Comparison of ENCODE assay signal across 9 cellular contexts in genomic region chr9:36092509-36093215, GRCh38. TPM values are rescaled to one million over a fixed set of nuclear protein-coding genes. Genes with fewer than 3 reads are reported as not detected.
DNase-seq lines count a peak whose midpoint lies in the region; ATAC-seq and TF ChIP-seq lines count a peak whose summit lies in the region.
"Had no signal": no experiment of that assay in that cellular context is flagged by ENCODE, and none has a peak within 500 bp of the region (broad histone marks: within the 10 kb centered on the region; RNA-seq: fewer than 3 reads in every experiment).

No MANE protein-coding gene starts in this region.

- 88 to 93% (median 91%) methylated on average over 9 of the region's 9 CpGs for WGBS in psoas muscle, 3 donors

- H3K27me3 ChIP-seq in psoas muscle (ENCODE audit: insufficient read depth in 3 of 3, low read length in 2 of 3) = no peaks in the 10 kb centered on the region

- no peaks in the 10 kb centered on the region for H3K36me3 ChIP-seq in psoas muscle (ENCODE audit: insufficient read depth in 1 of 2, low read depth in 1 of 2)

- H3K4me3 ChIP-seq in psoas muscle = no peak overlapping the region

- DNase-seq in activated CD4-positive, CD25-positive, alpha-beta regulatory T cell treated with anti-CD3 and anti-CD28 coated beads, Interleukin-2, amount 50 U/mL, for 16 hours (ENCODE audit: low read depth, low spot score) = peak; percentile 4
- DNase-seq in activated CD4-positive, CD25-positive, alpha-beta regulatory T cell (lab: John Stamatoyannopoulos, UW) = no peak
- peak; percentile 55 to 57 for DNase-seq in activated T-cell treated with anti-CD3 and anti-CD28 coated beads, Interleukin-2, amount 50 U/mL, for 48 hours
- no peak for DNase-seq in psoas muscle
- no peak for DNase-seq in NCI-H146 treated with DMSO at 0.1 percent for 48 hours (lab: John Stamatoyannopoulos, UW; ENCODE audit: unreplicated experiment)
- DNase-seq in NCI-H2029 (lab: John Stamatoyannopoulos, UW) = no peak
- no peak for DNase-seq in HuH-7.5 (ENCODE audit: low spot score)

- peaks cover 6% of the 10 kb centered on the region for H3K4me1 ChIP-seq in psoas muscle

- ATAC-seq in HG03521 (IDR thresholded peaks at IDR 0.05; ENCODE audit: unreplicated experiment) (peak; percentile 86), psoas muscle (no peak)

- peak overlapping the region; percentile 14 for H3K27ac ChIP-seq in psoas muscle
- H3K27ac ChIP-seq: 22Rv1 had no signal

- TF ChIP-seq CTCF in psoas muscle (IDR thresholded peaks at IDR 0.05) = no peak

- no peaks in the 10 kb centered on the region for H3K9me3 ChIP-seq in psoas muscle

- intact Hi-C loops in psoas muscle (cut with DNase I) = no loop called here

RNA-seq across cellular contexts. Expression of gene GLIPR2, which starts 43.9 kb away (rescaled TPM):
- total RNA-seq in psoas muscle = 1 to 10 TPM; 3.6 to 6.5 (median 4.9) TPM
- 1 to 10 TPM; 2.5 to 3.4 (median 3.2) TPM for polyA plus RNA-seq in psoas muscle

RNA-seq across cellular contexts. Expression of gene RECK, which starts 55.9 kb away (rescaled TPM):
- total RNA-seq in psoas muscle = 1 to 10 TPM; 2.0 to 8.0 (median 4.6) TPM
- 1 to 10 TPM; 1.4 to 1.8 (median 1.5) TPM for polyA plus RNA-seq in psoas muscle

Comparison
In these comparisons a context has a peak if more than half of its experiments do, and no peak if none do; other contexts are left out.
1. DNase-seq: peak in activated CD4-positive, CD25-positive, alpha-beta regulatory T cell treated with anti-CD3 and anti-CD28 coated beads, Interleukin-2, amount 50 U/mL, for 16 hours (single experiment) and activated T-cell treated with anti-CD3 and anti-CD28 coated beads, Interleukin-2, amount 50 U/mL, for 48 hours (2 of 2); none in activated CD4-positive, CD25-positive, alpha-beta regulatory T cell (0 of 4), psoas muscle (0 of 2), NCI-H146 treated with DMSO at 0.1 percent for 48 hours (single experiment), NCI-H2029 (single experiment) and HuH-7.5 (single experiment).